Comparison of ENCODE assay signal across 9 cellular contexts in genomic region chr3:99843590-99844260, GRCh38. TPM values are rescaled to one million over a fixed set of nuclear protein-coding genes. Genes with fewer than 3 reads are reported as not detected.
A peak's percentile ranks its signal among the peaks of the same experiment; 100 is the strongest.
DNase-seq lines count a peak whose midpoint lies in the region; ATAC-seq and TF ChIP-seq lines count a peak whose summit lies in the region.
"Had no signal": no experiment of that assay in that cellular context is flagged by ENCODE, and none has a peak within 500 bp of the region (broad histone marks: within the 10 kb centered on the region; RNA-seq: fewer than 3 reads in every experiment).

No MANE protein-coding gene starts in this region.

- intact Hi-C loops in HCT116 (cut with micrococcal nuclease), result loop anchor here (1.0 to 5.0 kb wide), 4 partner anchors 225 to 749 kb away; no protein-coding TSS in a partner anchor

- H3K27me3 ChIP-seq in AG04450 (ENCODE audit: control insufficient read depth, insufficient read depth, low read length), result no peaks in the 10 kb centered on the region
- no peaks in the 10 kb centered on the region for H3K27me3 ChIP-seq in HCT116 (ENCODE audit: insufficient read depth, low read length)
- no peaks in the 10 kb centered on the region for H3K27me3 ChIP-seq in muscle layer of colon (ENCODE audit: control insufficient read depth in 1 of 2, insufficient read depth in 2 of 2, low read length in 2 of 2)

- no peak overlapping the region for H3K9ac ChIP-seq in HCT116 (ENCODE audit: low read length)
- H3K9ac ChIP-seq in muscle layer of colon (ENCODE audit: low read length), result peak overlapping the region; percentile 3

- peaks cover 53% of the 10 kb centered on the region for H3K79me2 ChIP-seq in HCT116 (ENCODE audit: insufficient read depth, low read length)

- RAD21 ChIA-PET in HCT116 (lab: Charles Lee; ENCODE audit: low non-redundant PET in 1 of 2, low total read pairs in 2 of 2, uncharacterized antibody in 2 of 2, unreplicated experiment in 2 of 2), result interaction anchor here (0.6 to 1.8 kb wide), 3 partner anchors 11 to 410 kb away, joined by 4 to 17 read pairs (median 15); no protein-coding TSS in a partner anchor

- DNase-seq in AG04450 (ENCODE audit: low read depth, low spot score), result no peak
- DNase-seq in HCT116 (ENCODE audit: low read depth, low spot score), result no peak
- DNase-seq in stimulated activated CD4-positive, alpha-beta T cell treated with anti-CD3 and anti-CD28 coated beads, Interleukin-1b, Interleukin-23, amount 100 ng/mL, for 48 hours, result no peak
- no peak for DNase-seq in putamen (ENCODE audit: low spot score)
- no peak for DNase-seq in DMS153 (lab: John Stamatoyannopoulos, UW)
- DNase-seq: T-helper 17 cell had no signal

- ATAC-seq in HCT116 (0 out of 2 replicates have a peak, but pooled peaks have one; percentile 27), GM21390 (IDR thresholded peaks at IDR 0.05; ENCODE audit: unreplicated experiment) (no peak)
- ATAC-seq: T-helper 17 cell had no signal

- no peaks in the 10 kb centered on the region for H3K9me3 ChIP-seq in AG04450 (ENCODE audit: control insufficient read depth, insufficient read depth, low read length)
- H3K9me3 ChIP-seq in HCT116 (ENCODE audit: control insufficient read depth in 1 of 2, insufficient read depth in 1 of 2, low read depth in 1 of 2, low read length in 2 of 2), result no peaks in the 10 kb centered on the region
- no peaks in the 10 kb centered on the region for H3K9me3 ChIP-seq in muscle layer of colon (ENCODE audit: low read length)

- TF ChIP-seq CTCF in AG04450 (IDR thresholded peaks at IDR 0.05; ENCODE audit: low read depth, low read length) (no peak), HCT116 (IDR thresholded peaks at IDR 0.05 in 2 of 3, conservative IDR thresholded peaks at IDR 0.05 in 1 of 3; ENCODE audit: borderline replicate concordance in 1 of 3, insufficient read depth in 1 of 3, low read depth in 2 of 3, low read length in 2 of 3) (no peak)

- CTCF ChIA-PET in AG04450 (lab: Charles Lee) (interaction anchor here (0.6 to 2.6 kb wide), 39 partner anchors 11 to 820 kb away, joined by 3 to 56 read pairs (median 5); partner anchors contain the start of genes CMSS1 and TBC1D23), HCT116 (lab: Charles Lee) (interaction anchor here (0.7 to 2.3 kb wide), 14 partner anchors 12 to 455 kb away, joined by 3 to 73 read pairs (median 3); partner anchors contain the start of gene TBC1D23)

- BruUV-seq in HCT116 (replicated peaks; lab: Mats Ljungman, UMichigan), result no TSS peak

- H3K4me3 ChIP-seq in AG04450 (ENCODE audit: low read depth, low read length) (no peak overlapping the region), HCT116 (replicated peaks in 1 of 2; ENCODE audit: low read depth in 1 of 2, low read length in 2 of 2) (no peak overlapping the region), muscle layer of colon (ENCODE audit: low read depth in 1 of 2, low read length in 2 of 2) (peak overlapping the region in 1 of 2 donors; percentile 17)

- H3K36me3 ChIP-seq in HCT116 (ENCODE audit: control insufficient read depth in 1 of 2, insufficient read depth in 2 of 2, low read length in 2 of 2) (no peaks in the 10 kb centered on the region), muscle layer of colon (ENCODE audit: insufficient read depth, low read length) (no peaks in the 10 kb centered on the region)

- no peak for TF ChIP-seq POLR2A in HCT116 (IDR thresholded peaks at IDR 0.05; ENCODE audit: borderline replicate concordance, extremely low read depth, insufficient read depth, insufficient read length)

- H3K9me2 ChIP-seq in HCT116 (ENCODE audit: insufficient read depth), result no peaks in the 10 kb centered on the region

- H4K20me1 ChIP-seq in HCT116 (ENCODE audit: insufficient read depth), result 0 out of 2 replicates have a peak, but pooled peaks cover 3% of the 10 kb centered on the region

- peak overlapping the region; percentile 33 for H3K27ac ChIP-seq in AG04450 (ENCODE audit: low read depth, low read length)
- H3K27ac ChIP-seq in HCT116 (ENCODE audit: low read depth, low read length), result no peak overlapping the region
- peak overlapping the region; percentile 12 for H3K27ac ChIP-seq in cingulate gyrus (ENCODE audit: low read depth, low read length)
- H3K27ac ChIP-seq in muscle layer of colon (ENCODE audit: low read depth, low read length), result peak overlapping the region; percentile 71

- no peaks in the 10 kb centered on the region for H3K4me1 ChIP-seq in HCT116 (ENCODE audit: control insufficient read depth in 1 of 2, insufficient read depth in 2 of 2, low read length in 2 of 2)
- peaks cover 62% of the 10 kb centered on the region for H3K4me1 ChIP-seq in muscle layer of colon (ENCODE audit: insufficient read depth, low read length)

- H3K4me2 ChIP-seq in HCT116 (ENCODE audit: low read length), result no peak overlapping the region

- no peak overlapping the region for H2AFZ ChIP-seq in HCT116 (ENCODE audit: low read depth, low read length, poor library complexity, severe bottlenecking)

- POLR2A ChIA-PET in AG04450 (lab: Yijun Ruan, JAX) (interaction anchor here (0.7 to 1.7 kb wide), 6 partner anchors 52 to 898 kb away, joined by 3 to 9 read pairs (median 4); no protein-coding TSS in a partner anchor), HCT116 (lab: Charles Lee) (interaction anchor here (0.9 kb wide), 1 partner anchor 410 kb away, joined by 3 read pairs; no protein-coding TSS in a partner anchor)

- TF ChIP-seq RAD21 in HCT116 (IDR thresholded peaks at IDR 0.05; ENCODE audit: low read depth), result no peak

TF ChIP-seq in HCT116, 20 proteins besides CTCF, POLR2A, EP300 and RAD21 (continues in another document):
- no peak for TF ChIP-seq CBX3 (IDR thresholded peaks at IDR 0.05; ENCODE audit: low read depth)
- no peak for TF ChIP-seq EZH2 (IDR thresholded peaks at IDR 0.05)
- TF ChIP-seq SIN3A (IDR thresholded peaks at IDR 0.05; ENCODE audit: low read depth), result no peak
- TF ChIP-seq MAX (IDR thresholded peaks at IDR 0.05), result no peak
- no peak for TF ChIP-seq JUND (IDR thresholded peaks at IDR 0.05)
- no peak for TF ChIP-seq FOSL1 (IDR thresholded peaks at IDR 0.05; ENCODE audit: low read depth)
- TF ChIP-seq TCF7L2 (IDR thresholded peaks at IDR 0.05; ENCODE audit: borderline replicate concordance, extremely low read depth, insufficient read depth, insufficient read length), result no peak
- no peak for TF ChIP-seq YY1 (IDR thresholded peaks at IDR 0.05; ENCODE audit: extremely low read depth, insufficient replicate concordance, low read depth, low read length)
- no peak for TF ChIP-seq SRF (IDR thresholded peaks at IDR 0.05; ENCODE audit: low read depth)
- TF ChIP-seq ELF1 (IDR thresholded peaks at IDR 0.05; ENCODE audit: borderline replicate concordance, low read depth), result no peak
- no peak for TF ChIP-seq ATF3 (IDR thresholded peaks at IDR 0.05)
- TF ChIP-seq ZNF274 (IDR thresholded peaks at IDR 0.05; ENCODE audit: low read depth, low read length), result no peak
- no peak for TF ChIP-seq EGR1 (IDR thresholded peaks at IDR 0.05; ENCODE audit: low read depth)
- no peak for TF ChIP-seq REST (IDR thresholded peaks at IDR 0.05; ENCODE audit: low read depth)
- no peak for TF ChIP-seq ZBTB33 (IDR thresholded peaks at IDR 0.05; ENCODE audit: extremely low read depth, insufficient replicate concordance, low read length)

RNA-seq across cellular contexts. Expression of gene CMSS1, which starts 26.1 kb away (rescaled TPM):
- 11.9 and 15.7 TPM in 2 replicates for polyA plus RNA-seq in AG04450 (2011; rRNA removed)
- 2.9 and 5.1 TPM in 2 replicates for polyA minus RNA-seq in AG04450 (2011; rRNA and poly(A)+ RNA removed)
- total RNA-seq in HCT116 (2021; ENCODE audit: unreplicated experiment), result 64.1 TPM
- polyA plus RNA-seq in HCT116 (2012), result 30.5 and 32.7 TPM in 2 replicates
